Comparison of ENCODE assay signal across 9 cellular contexts in the genomic region with DNA sequence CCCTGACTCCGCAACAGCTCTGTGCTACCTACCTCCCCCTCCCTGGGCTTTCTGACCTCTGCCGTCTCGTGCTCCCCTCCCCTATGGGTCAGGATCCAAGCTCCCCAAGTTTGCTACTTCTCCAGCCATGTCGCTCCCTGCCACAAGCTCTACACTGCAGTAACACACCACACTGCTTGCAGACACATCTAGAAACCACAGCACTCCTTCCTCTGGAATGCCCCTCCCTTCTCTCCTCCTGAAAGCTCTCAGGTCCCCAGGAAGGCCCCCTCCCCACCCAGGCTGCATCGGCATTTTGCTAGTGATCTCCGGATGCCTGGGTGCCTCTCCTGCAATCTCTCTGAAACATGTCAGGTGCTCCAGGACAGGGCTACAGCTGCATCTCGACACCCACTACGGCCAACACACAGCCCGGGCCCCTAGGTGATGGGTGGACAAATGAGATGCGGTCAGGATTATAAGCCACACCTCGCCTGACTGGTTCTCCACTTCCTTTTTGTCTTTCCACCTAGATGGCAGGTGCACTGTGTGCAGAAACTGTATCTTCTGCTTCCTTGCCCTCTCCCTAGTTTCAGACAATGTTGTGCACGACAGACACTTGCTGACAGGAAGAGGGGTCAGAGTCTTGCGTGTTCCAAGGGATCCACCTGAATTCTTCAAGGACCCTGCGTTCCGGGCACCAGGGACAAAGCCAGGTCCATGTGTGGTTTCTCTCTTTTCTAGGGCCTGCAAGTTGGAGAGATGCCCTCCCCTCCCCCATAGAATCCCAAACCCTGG. TPM values are rescaled to one million over a fixed set of nuclear protein-coding genes. Genes with fewer than 3 reads are reported as not detected.
A peak's percentile ranks its signal among the peaks of the same experiment; 100 is the strongest.
DNase-seq lines count a peak whose midpoint lies in the region; ATAC-seq, FAIRE-seq and TF ChIP-seq lines count a peak whose summit lies in the region.
"Had no signal": no experiment of that assay in that cellular context is flagged by ENCODE, and none has a peak within 500 bp of the region (broad histone marks: within the 10 kb centered on the region; RNA-seq: fewer than 3 reads in every experiment).

No MANE protein-coding gene starts in this region.

- ATAC-seq in GM21360 (IDR thresholded peaks at IDR 0.05; ENCODE audit: unreplicated experiment) (peak; percentile 68), HG03064 (IDR thresholded peaks at IDR 0.05; ENCODE audit: low read depth, unreplicated experiment) (peak; percentile 76), activated B cell treated with CpG ODN at 0.5 μM for 24 hours (ENCODE audit: low read depth) (peak; percentile 66)

- intact Hi-C loops in activated B cell treated with CpG ODN at 0.5 μM for 24 hours (cut with micrococcal nuclease), result no loop called here

- no peaks in the 10 kb centered on the region for H3K27me3 ChIP-seq in WERI-Rb-1 (ENCODE audit: insufficient read depth, low read depth, severe bottlenecking)

- peaks cover 16% of the 10 kb centered on the region for H3K4me1 Mint-ChIP-seq in activated B cell treated with CpG ODN at 0.5 μM for 24 hours

- H3K27ac ChIP-seq in WERI-Rb-1, result no peak overlapping the region

- peak; percentile 49 for DNase-seq in GM18507 (ENCODE audit: extremely low spot score, insufficient read length, low read depth)
- no peak for DNase-seq in activated B cell treated with CpG ODN at 0.5 μM for 24 hours
- DNase-seq in urothelium cell line (ENCODE audit: low spot score), result no peak
- DNase-seq in frontal cortex (ENCODE audit: low spot score in 2 of 2), result no peak
- no peak for DNase-seq in HTR-8/SVneo (ENCODE audit: insufficient read length, low spot score)
- DNase-seq in WERI-Rb-1, result no peak
- DNase-seq: glutamatergic neuron had no signal

- POLR2A ChIA-PET in activated B cell treated with CpG ODN at 0.5 μM for 24 hours (lab: Charles Lee), result no interaction called here

- H3K9me3 Mint-ChIP-seq in activated B cell treated with CpG ODN at 0.5 μM for 24 hours, result no peaks in the 10 kb centered on the region

- H3K9me3 ChIP-seq in WERI-Rb-1 (ENCODE audit: severe bottlenecking), result no peaks in the 10 kb centered on the region

- CTCF ChIA-PET in activated B cell treated with CpG ODN at 0.5 μM for 24 hours (lab: Charles Lee), result no interaction called here

- no peak for TF ChIP-seq CTCF in activated B cell treated with CpG ODN at 0.5 μM for 24 hours (IDR thresholded peaks at IDR 0.05)
- TF ChIP-seq CTCF in WERI-Rb-1 (IDR thresholded peaks at IDR 0.05; ENCODE audit: low read depth, low read length), result no peak

- H3K4me3 Mint-ChIP-seq in activated B cell treated with CpG ODN at 0.5 μM for 24 hours, result peak overlapping the region; percentile 28

- peak; percentile 78 for FAIRE-seq in GM18507 (lab: Jason Lieb, UNC)
- no peak for FAIRE-seq in urothelium cell line (lab: Jason Lieb, UNC)
- FAIRE-seq in frontal cortex (lab: Jason Lieb, UNC), result no peak
- FAIRE-seq in HTR-8/SVneo (lab: Jason Lieb, UNC), result no peak

- H3K36me3 Mint-ChIP-seq in activated B cell treated with CpG ODN at 0.5 μM for 24 hours (ENCODE audit: low read depth), result peaks cover 36% of the 10 kb centered on the region

- H3K27ac Mint-ChIP-seq in activated B cell treated with CpG ODN at 0.5 μM for 24 hours, result peak overlapping the region; percentile 19

- peaks cover 23% of the 10 kb centered on the region for H3K36me3 ChIP-seq in WERI-Rb-1

- no peak overlapping the region for H3K4me3 ChIP-seq in WERI-Rb-1 (ENCODE audit: low read depth, low read length)

- no peaks in the 10 kb centered on the region for H3K27me3 Mint-ChIP-seq in activated B cell treated with CpG ODN at 0.5 μM for 24 hours

RNA-seq across cellular contexts. Expression of a gene that starts 22.9 kb away (rescaled TPM):
- 48.8 and 58.2 TPM in 2 replicates for total RNA-seq in activated B cell treated with CpG ODN at 0.5 μM for 24 hours
- total RNA-seq in frontal cortex, result 36.3 TPM

RNA-seq across cellular contexts. Expression of a gene that starts 23.1 kb away (rescaled TPM):
- 8.7 and 11.7 TPM in 2 replicates for total RNA-seq in activated B cell treated with CpG ODN at 0.5 μM for 24 hours
- total RNA-seq in frontal cortex, result 20.0 TPM
